In genomic region chr7:510061-510481, GRCh38 we compare ENCODE assay signal across 17 cellular contexts. TPM values are rescaled to one million over a fixed set of nuclear protein-coding genes. Genes with fewer than 3 reads are reported as not detected.
A peak's percentile ranks its signal among the peaks of the same experiment; 100 is the strongest.
DNase-seq lines count a peak whose midpoint lies in the region; ATAC-seq and TF ChIP-seq lines count a peak whose summit lies in the region.
"Had no signal": no experiment of that assay in that cellular context is flagged by ENCODE, and none has a peak within 500 bp of the region (broad histone marks: within the 10 kb centered on the region; RNA-seq: fewer than 3 reads in every experiment).

No MANE protein-coding gene starts in this region.

- H3K9me3 ChIP-seq in left ventricle myocardium inferior (replicated peaks) = no peaks in the 10 kb centered on the region
- H3K9me3 ChIP-seq: BLaER1 treated with 17β-estradiol and CSF1 and Interleukin-3, amounts not matched to agents 10 nM and 100 nM had no signal

- peaks cover 41% of the 10 kb centered on the region for H3K36me3 ChIP-seq in left ventricle myocardium inferior

- H3K27ac ChIP-seq in left ventricle myocardium inferior (replicated peaks) = no peak overlapping the region
- H3K27ac ChIP-seq: BLaER1 treated with 17β-estradiol and CSF1 and Interleukin-3, amounts not matched to agents 10 nM and 100 nM; KMS-11 had no signal

- H3K4me1 ChIP-seq in left ventricle myocardium inferior = peaks cover 34% of the 10 kb centered on the region

- no peak for TF ChIP-seq CTCF in left ventricle myocardium inferior (IDR thresholded peaks at IDR 0.05; ENCODE audit: borderline replicate concordance)

- intact Hi-C loops in left ventricle myocardium inferior (cut with micrococcal nuclease) (no loop called here), cardiac septum (cut with DNase I) (no loop called here), posterior vena cava (cut with DNase I) (loop anchor here in 1 of 2 donors (10.0 kb wide), 1 partner anchor 155 kb away; no protein-coding TSS in a partner anchor)

- ATAC-seq in GM19035 (IDR thresholded peaks at IDR 0.05; ENCODE audit: unreplicated experiment) = no peak

- peak; percentile 11 for DNase-seq in left ventricle myocardium inferior
- no peak for DNase-seq in cardiac septum (ENCODE audit: low spot score)
- peak; percentile 50 for DNase-seq in islet precursor cell
- peak; percentile 69 for DNase-seq in posterior vena cava (ENCODE audit: low spot score)
- no peak for DNase-seq in NCI-H2107 (lab: John Stamatoyannopoulos, UW)
- DNase-seq in NCI-H526 (lab: John Stamatoyannopoulos, UW) = no peak
- DNase-seq: CD8-positive, alpha-beta memory T cell; DMS79; HFFc6; NCI-H1048; NCI-H146; NCI-H2081 treated with DMSO at 0.1 percent for 48 hours; NCI-H2227 treated with DMSO at 0.1 percent for 48 hours; NCI-H524 treated with DMSO at 0.1 percent for 48 hours had no signal

- H3K4me3 ChIP-seq in left ventricle myocardium inferior = no peak overlapping the region
- H3K4me3 ChIP-seq: BLaER1 treated with 17β-estradiol and CSF1 and Interleukin-3, amounts not matched to agents 10 nM and 100 nM had no signal

- H3K27me3 ChIP-seq in left ventricle myocardium inferior (ENCODE audit: low read depth) = no peaks in the 10 kb centered on the region

RNA-seq across cellular contexts. Expression of gene PDGFA, which starts 9.6 kb away (rescaled TPM):
- total RNA-seq in left ventricle myocardium inferior (26.0 TPM), cardiac septum (38.9 TPM), posterior vena cava (10 to 100 TPM; 54.1 to 63.1 TPM)

Comparison
In these comparisons a context has a peak if more than half of its experiments do, and no peak if none do; other contexts are left out.
1. DNase-seq: peak in left ventricle myocardium inferior (single experiment), islet precursor cell (single experiment) and posterior vena cava (single experiment); none in cardiac septum (single experiment), NCI-H2107 (single experiment) and NCI-H526 (0 of 2).